17 cellular contexts compared by ENCODE assay signal in the genomic region with DNA sequence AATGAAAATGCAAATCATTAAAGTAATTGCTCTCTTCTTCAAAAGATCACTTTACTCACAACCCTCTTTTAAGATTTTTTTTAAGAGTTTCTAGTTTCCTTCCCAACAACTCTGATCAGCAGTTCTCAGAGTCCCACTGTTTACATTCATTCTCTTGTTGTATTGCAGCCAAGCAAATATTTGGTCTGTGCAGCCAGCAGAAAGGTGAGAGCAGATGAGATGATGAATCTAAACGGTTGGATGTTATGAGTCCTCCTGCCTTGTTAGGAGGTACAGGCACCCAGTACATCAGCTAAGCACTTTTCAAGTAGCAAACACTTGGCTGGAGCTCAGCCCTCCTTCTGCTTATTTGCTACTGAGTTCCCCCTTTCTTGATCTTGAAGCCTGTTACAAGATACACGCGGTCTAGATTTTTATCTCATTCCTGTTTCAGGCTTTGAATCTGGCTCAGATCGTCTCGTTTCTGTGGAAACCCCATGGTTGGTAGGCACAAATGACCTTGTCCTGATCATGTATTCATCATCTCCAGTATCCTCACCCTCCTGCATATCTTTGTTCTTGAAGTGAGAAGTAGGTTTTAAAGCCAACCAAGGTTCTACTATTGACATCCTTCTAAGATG.
A peak's percentile ranks its signal among the peaks of the same experiment; 100 is the strongest.
DNase-seq lines count a peak whose midpoint lies in the region; ATAC-seq, FAIRE-seq and TF ChIP-seq lines count a peak whose summit lies in the region.
"Had no signal": no experiment of that assay in that cellular context is flagged by ENCODE, and none has a peak within 500 bp of the region (broad histone marks: within the 10 kb centered on the region; RNA-seq: fewer than 3 reads in every experiment).

No MANE protein-coding gene starts in this region.

- H3K4me3 ChIP-seq in PC-3 (ENCODE audit: low read length), result no peak overlapping the region
- no peak overlapping the region for H3K4me3 ChIP-seq in HepG2 (replicated peaks in 1 of 3; ENCODE audit: insufficient read depth in 1 of 3, low read depth in 2 of 3, low read length in 3 of 3)
- H3K4me3 ChIP-seq: coronary artery, ovary, thyroid gland had no signal

- H4K20me1 ChIP-seq in PC-3 (ENCODE audit: low read length) (no peaks in the 10 kb centered on the region), HepG2 (ENCODE audit: insufficient read depth, low read length) (no peaks in the 10 kb centered on the region)

- peaks cover 18% of the 10 kb centered on the region for H3K4me1 Mint-ChIP-seq in mesothelial cell of epicardium

- intact Hi-C loops in PC-3 (cut with micrococcal nuclease), result no loop called here
- intact Hi-C loops in HepG2 (cut with micrococcal nuclease; ENCODE audit: unreplicated experiment), result loop anchor here (5.0 kb wide), 1 partner anchor 211 kb away; no protein-coding TSS in a partner anchor

- H3K79me2 ChIP-seq in PC-3 (ENCODE audit: low read length), result no peaks in the 10 kb centered on the region
- H3K79me2 ChIP-seq in HepG2 (ENCODE audit: insufficient read depth, low read length), result no peaks in the 10 kb centered on the region

- POLR2A ChIA-PET in PC-3 (lab: Charles Lee; ENCODE audit: unreplicated experiment), result no interaction called here
- POLR2A ChIA-PET in HepG2 (lab: Yijun Ruan, JAX), result no interaction called here

- in situ Hi-C loops in KBM-7 (cut with MboI; ENCODE audit: low pct_unique_long_range_greater_than_20kb, low sequenced_read_pairs) (no loop called here), HepG2 (cut with HindIII; ENCODE audit: extremely low pct_ligation_motif_present, low pct_unique_long_range_greater_than_20kb) (loop anchor here (25.0 kb wide), 1 partner anchor 941 kb away; the partner anchor contains the start of gene GPC6)

- TF ChIP-seq CTCF in PC-3 (conservative IDR thresholded peaks at IDR 0.05; ENCODE audit: low read depth, low read length) (no peak), HepG2 (CRISPR knock-in tag; IDR thresholded peaks at IDR 0.05) (no peak), mesothelial cell of epicardium (IDR thresholded peaks at IDR 0.05; ENCODE audit: unreplicated experiment) (no peak)

- ATAC-seq in PC-3, result peak; percentile 93
- ATAC-seq in HepG2, result peak; percentile 89
- no peak for ATAC-seq in activated CD4-positive, CD25-positive, alpha-beta regulatory T cell treated with anti-CD3 and anti-CD28 coated beads, Interleukin-2, amount 50 U/mL, for 24 hours
- no peak for ATAC-seq in HG03565 (IDR thresholded peaks at IDR 0.05; ENCODE audit: unreplicated experiment)
- no peak for ATAC-seq in SK-N-SH treated with all-trans-retinoic acid at 6 μM for 48 hours

- DNase-seq in DMS153 (lab: John Stamatoyannopoulos, UW), result peak; percentile 67
- peak; percentile 50 for DNase-seq in KBM-7
- peak; percentile 30 for DNase-seq in PC-3
- peak; percentile 53 for DNase-seq in HepG2 (ENCODE audit: low spot score)
- DNase-seq in mesothelial cell of epicardium (ENCODE audit: low spot score in 2 of 2, unreplicated experiment in 2 of 2), result no peak
- DNase-seq: activated CD8-positive, alpha-beta memory T cell treated with anti-CD3 and anti-CD28 coated beads, Interleukin-2, amount 50 U/mL, for 4 hours; foreskin melanocyte; Karpas-422; NCI-H1436 treated with DMSO at 0.1 percent for 48 hours; ovary; small intestine; thyroid gland had no signal

- peaks cover 7% of the 10 kb centered on the region for H3K36me3 Mint-ChIP-seq in mesothelial cell of epicardium

- no peaks in the 10 kb centered on the region for H3K27me3 Mint-ChIP-seq in mesothelial cell of epicardium (ENCODE audit: low read depth)
- H3K27me3 Mint-ChIP-seq: B cell had no signal

- H3K4me2 ChIP-seq in PC-3 (ENCODE audit: low read length) (no peak overlapping the region), HepG2 (ENCODE audit: low read depth, low read length) (no peak overlapping the region)

- H3K36me3 ChIP-seq in PC-3 (ENCODE audit: low read depth, low read length) (no peaks in the 10 kb centered on the region), HepG2 (replicated peaks in 1 of 2; ENCODE audit: control insufficient read depth in 1 of 2, insufficient read depth in 2 of 2, low read length in 2 of 2) (no peaks in the 10 kb centered on the region)
- H3K36me3 ChIP-seq: ovary, thyroid gland had no signal

- FAIRE-seq in HepG2 (lab: Jason Lieb, UNC), result peak; percentile 71
- FAIRE-seq: small intestine had no signal

- H3K4me1 ChIP-seq in PC-3 (ENCODE audit: insufficient read depth, low read length) (no peaks in the 10 kb centered on the region), HepG2 (ENCODE audit: insufficient read depth, low read length) (peaks cover 45% of the 10 kb centered on the region)
- H3K4me1 ChIP-seq: thyroid gland had no signal

- WGBS in HepG2 (ENCODE audit: low lambda C conversion rate), result 43% methylated on average over 5 of the region's 5 CpGs

- H3K27ac Mint-ChIP-seq in mesothelial cell of epicardium, result no peak overlapping the region
- H3K27ac Mint-ChIP-seq: B cell had no signal

- TF ChIP-seq EP300 in HepG2 (IDR thresholded peaks at IDR 0.05; ENCODE audit: low read depth in 2 of 2, low read length in 2 of 2) (0 out of 4 replicates have a peak, but pooled peaks of 1 of the 2 experiments have one; percentile 42), HepG2 (CRISPR knock-in tag; IDR thresholded peaks at IDR 0.05; ENCODE audit: borderline replicate concordance) (no peak)

- H3K9me2 ChIP-seq in PC-3 (replicated peaks; ENCODE audit: low read length), result no peaks in the 10 kb centered on the region

- BruUV-seq in PC-3 (replicated peaks; lab: Mats Ljungman, UMichigan) (no TSS peak), HepG2 (replicated peaks; lab: Mats Ljungman, UMichigan) (no TSS peak)

- no peak overlapping the region for H3K4me3 Mint-ChIP-seq in mesothelial cell of epicardium
- H3K4me3 Mint-ChIP-seq: B cell had no signal

- no peak overlapping the region for H3K27ac ChIP-seq in PC-3 (ENCODE audit: low read length)
- H3K27ac ChIP-seq in HepG2 (ENCODE audit: extremely low read length, insufficient read depth, low read length), result no peak overlapping the region
- H3K27ac ChIP-seq: coronary artery, ovary, thyroid gland had no signal

- H3K27me3 ChIP-seq in PC-3 (ENCODE audit: low read length), result no peaks in the 10 kb centered on the region
- no peaks in the 10 kb centered on the region for H3K27me3 ChIP-seq in HepG2 (ENCODE audit: control insufficient read depth in 1 of 2, insufficient read depth in 2 of 2, low read length in 2 of 2)
- H3K27me3 ChIP-seq: ovary, thyroid gland had no signal

- CTCF ChIA-PET in PC-3 (lab: Charles Lee) (interaction anchor here (0.7 kb wide), 1 partner anchor 554 kb away, joined by 3 read pairs; no protein-coding TSS in a partner anchor), HepG2 (lab: Yijun Ruan, JAX; ENCODE audit: low intra/inter-chr PET ratio, low total read pairs) (no interaction called here)

- no peak for TF ChIP-seq RAD21 in HepG2 (CRISPR knock-in tag; IDR thresholded peaks at IDR 0.05)

- no peak for TF ChIP-seq POLR2A in HepG2 (IDR thresholded peaks at IDR 0.05; ENCODE audit: insufficient read depth in 1 of 2, low read depth in 2 of 2, low read length in 2 of 2)

- peaks cover 15% of the 10 kb centered on the region for H3K9me3 Mint-ChIP-seq in mesothelial cell of epicardium

- H2AFZ ChIP-seq in PC-3 (ENCODE audit: low read length) (no peak overlapping the region), HepG2 (ENCODE audit: low read length) (no peak overlapping the region)

- H3K9me3 ChIP-seq in PC-3 (ENCODE audit: low read length), result no peaks in the 10 kb centered on the region
- no peaks in the 10 kb centered on the region for H3K9me3 ChIP-seq in HepG2 (ENCODE audit: low read length)
- H3K9me3 ChIP-seq: ovary, thyroid gland had no signal

- H3F3A ChIP-seq in PC-3 (ENCODE audit: low read length, unreplicated experiment), result no peaks in the 10 kb centered on the region

- H3K9ac ChIP-seq in PC-3 (ENCODE audit: low read length), result no peak overlapping the region
- H3K9ac ChIP-seq in HepG2 (ENCODE audit: insufficient read depth, low read depth, low read length), result no peak overlapping the region

TF ChIP-seq in HepG2, 621 proteins besides CTCF, POLR2A, EP300 and RAD21 (continues in another document):
- TF ChIP-seq GFI1 (CRISPR knock-in tag; IDR thresholded peaks at IDR 0.05; ENCODE audit: borderline replicate concordance) (no peak), FOXP1 (IDR thresholded peaks at IDR 0.05) (no peak), FOXP1 (CRISPR knock-in tag; IDR thresholded peaks at IDR 0.05) (peak; percentile 82), ERF (CRISPR knock-in tag; IDR thresholded peaks at IDR 0.05) (no peak), FOXK1 (CRISPR knock-in tag; IDR thresholded peaks at IDR 0.05; ENCODE audit: borderline replicate concordance, low read depth) (peak; percentile 26; the same call in 1 of the 2 replicates)

TF ChIP-seq in SK-N-SH treated with all-trans-retinoic acid at 6 μM for 48 hours, 23 proteins besides CTCF, POLR2A, EP300 and RAD21 (continues in another document):
- TF ChIP-seq SNAI2 (CRISPR knock-in tag; IDR thresholded peaks at IDR 0.05), result no peak
- no peak for TF ChIP-seq CREB5 (CRISPR knock-in tag; IDR thresholded peaks at IDR 0.05; ENCODE audit: low read depth)
- TF ChIP-seq RARB (CRISPR knock-in tag; IDR thresholded peaks at IDR 0.05), result no peak
- no peak for TF ChIP-seq BACH2 (CRISPR knock-in tag; IDR thresholded peaks at IDR 0.05; ENCODE audit: borderline replicate concordance)
- no peak for TF ChIP-seq OSR1 (CRISPR knock-in tag; IDR thresholded peaks at IDR 0.05)
- TF ChIP-seq PPARA (CRISPR knock-in tag; IDR thresholded peaks at IDR 0.05; ENCODE audit: borderline replicate concordance), result no peak
- no peak for TF ChIP-seq ZNF565 (CRISPR knock-in tag; conservative IDR thresholded peaks at IDR 0.05; ENCODE audit: low read depth)
- TF ChIP-seq ESRRG (CRISPR knock-in tag; IDR thresholded peaks at IDR 0.05), result no peak
- TF ChIP-seq ZFP30 (CRISPR knock-in tag; IDR thresholded peaks at IDR 0.05), result no peak
- TF ChIP-seq ZNF70 (CRISPR knock-in tag; IDR thresholded peaks at IDR 0.05), result no peak

Comparison
In these comparisons a context has a peak if more than half of its experiments do, and no peak if none do; other contexts are left out.
1. DNase-seq: peak in DMS153 (single experiment), KBM-7 (single experiment), PC-3 (single experiment) and HepG2 (single experiment); none in mesothelial cell of epicardium (0 of 2).
2. ATAC-seq: peak in PC-3 (single experiment) and HepG2 (single experiment); none in activated CD4-positive, CD25-positive, alpha-beta regulatory T cell treated with anti-CD3 and anti-CD28 coated beads, Interleukin-2, amount 50 U/mL, for 24 hours (0 of 2), HG03565 (single experiment) and SK-N-SH treated with all-trans-retinoic acid at 6 μM for 48 hours (single experiment).